1 cellular context compared by ENCODE assay signal in genomic region chr1:36306210-36306901, GRCh38.
TF ChIP-seq lines count a peak whose summit lies in the region.

Gene SH3D21, plus strand, starts transcription at chr1:36306368. Its CDS starts 53 bp downstream, at chr1:36306421.

TF ChIP-seq in IMR-90, 13 proteins besides CTCF, POLR2A, EP300 and RAD21 (continued from another document):
- TF ChIP-seq, protein P1, sequence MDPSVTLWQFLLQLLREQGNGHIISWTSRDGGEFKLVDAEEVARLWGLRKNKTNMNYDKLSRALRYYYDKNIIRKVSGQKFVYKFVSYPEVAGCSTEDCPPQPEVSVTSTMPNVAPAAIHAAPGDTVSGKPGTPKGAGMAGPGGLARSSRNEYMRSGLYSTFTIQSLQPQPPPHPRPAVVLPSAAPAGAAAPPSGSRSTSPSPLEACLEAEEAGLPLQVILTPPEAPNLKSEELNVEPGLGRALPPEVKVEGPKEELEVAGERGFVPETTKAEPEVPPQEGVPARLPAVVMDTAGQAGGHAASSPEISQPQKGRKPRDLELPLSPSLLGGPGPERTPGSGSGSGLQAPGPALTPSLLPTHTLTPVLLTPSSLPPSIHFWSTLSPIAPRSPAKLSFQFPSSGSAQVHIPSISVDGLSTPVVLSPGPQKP (IDR thresholded peaks at IDR 0.05; ENCODE audit: borderline replicate concordance, low read depth, low read length), result no peak
